In genomic region chr17:8063761-8064589, GRCh38 we compare ENCODE assay signal across 21 cellular contexts. TPM values are rescaled to one million over a fixed set of nuclear protein-coding genes. Genes with fewer than 3 reads are reported as not detected.
A peak's percentile ranks its signal among the peaks of the same experiment; 100 is the strongest.
DNase-seq lines count a peak whose midpoint lies in the region; ATAC-seq and TF ChIP-seq lines count a peak whose summit lies in the region.
"Had no signal": no experiment of that assay in that cellular context is flagged by ENCODE, and none has a peak within 500 bp of the region (broad histone marks: within the 10 kb centered on the region; RNA-seq: fewer than 3 reads in every experiment).

No MANE protein-coding gene starts in this region.

- POLR2A ChIA-PET in WTC11 (lab: Charles Lee) = interaction anchor here (0.5 kb wide), 1 partner anchor 298 kb away, joined by 3 read pairs; no protein-coding TSS in a partner anchor

- H3K27ac ChIP-seq in lower lobe of right lung = no peak overlapping the region
- H3K27ac ChIP-seq: left ventricle myocardium inferior, pancreas had no signal

- no peaks in the 10 kb centered on the region for H3K36me3 Mint-ChIP-seq in WTC11
- H3K36me3 Mint-ChIP-seq: CD8-positive, alpha-beta memory T cell had no signal

- H3K27me3 ChIP-seq in lower lobe of right lung (ENCODE audit: low read depth) = peaks cover 47% of the 10 kb centered on the region

- H3K9me3 ChIP-seq in ES-I3 (ENCODE audit: control insufficient read depth, insufficient read depth, low read length) = no peaks in the 10 kb centered on the region
- H3K9me3 ChIP-seq in lower lobe of right lung = no peaks in the 10 kb centered on the region
- H3K9me3 ChIP-seq: left ventricle myocardium inferior, pancreas had no signal

- ATAC-seq in WTC11 (peak; percentile 7; the same call in 1 of the 2 replicates), lower lobe of right lung (no peak)
- ATAC-seq: HCT116, pancreas had no signal

- H3K4me1 Mint-ChIP-seq in WTC11 = peaks cover 55% of the 10 kb centered on the region

- H3K9ac ChIP-seq in ES-I3 (ENCODE audit: low read depth, low read length) = peak overlapping the region; percentile 41; the same call in 1 of the 2 replicates

- DNase-seq in WTC11 (ENCODE audit: low spot score) (peak; percentile 39), lower lobe of right lung (peak; percentile 30), mesenteric fat pad (ENCODE audit: low spot score) (no peak), DMS53 treated with DMSO at 0.1 percent for 48 hours (lab: John Stamatoyannopoulos, UW; ENCODE audit: unreplicated experiment) (no peak)
- DNase-seq in activated effector memory CD4-positive, alpha-beta T cell treated with anti-CD3 and anti-CD28 coated beads, Interleukin-2, amount 50 U/mL, for 16 hours = no peak
- DNase-seq: activated naive CD4-positive, alpha-beta T cell treated with anti-CD3 and anti-CD28 coated beads, Interleukin-2, amount 50 U/mL, for 16 hours; activated T-cell treated with anti-CD3 and anti-CD28 coated beads for 4 hours; cortex of kidney; DND-41; foreskin fibroblast; left ventricle myocardium inferior; NCI-H1436; NCI-H2171 treated with DMSO at 0.1 percent for 48 hours; stimulated activated CD4-positive, alpha-beta T cell treated with anti-CD3 and anti-CD28 coated beads, Interleukin-2, amount 100 ng/mL, for 48 hours had no signal

- H3K4me3 Mint-ChIP-seq in WTC11 = peak overlapping the region; percentile 73
- H3K4me3 Mint-ChIP-seq: CD8-positive, alpha-beta memory T cell had no signal

- no peak overlapping the region for H3K4me3 ChIP-seq in lower lobe of right lung
- H3K4me3 ChIP-seq: left ventricle myocardium inferior, pancreas had no signal

- TF ChIP-seq CTCF in WTC11 (IDR thresholded peaks at IDR 0.05) (no peak), lower lobe of right lung (IDR thresholded peaks at IDR 0.05) (no peak)

- H3K27ac Mint-ChIP-seq in WTC11 = no peak overlapping the region

- no peaks in the 10 kb centered on the region for H3K9me3 Mint-ChIP-seq in WTC11
- H3K9me3 Mint-ChIP-seq: CD8-positive, alpha-beta memory T cell had no signal

- peaks cover 40% of the 10 kb centered on the region for H3K27me3 Mint-ChIP-seq in WTC11 (ENCODE audit: low read depth)

- H3K36me3 ChIP-seq in ES-I3 (ENCODE audit: insufficient read depth, low read length) = no peaks in the 10 kb centered on the region
- no peaks in the 10 kb centered on the region for H3K36me3 ChIP-seq in lower lobe of right lung
- H3K36me3 ChIP-seq: left ventricle myocardium inferior, pancreas had no signal

- CTCF ChIA-PET in WTC11 (lab: Charles Lee) = interaction anchor here (2.1 to 11.8 kb wide), 4 partner anchors 11 to 74 kb away, joined by 5 to 380 read pairs (median 36); partner anchors contain the start of gene ALOXE3

- intact Hi-C loops in lower lobe of right lung (cut with DNase I) = no loop called here

- H3K4me1 ChIP-seq in ES-I3 (ENCODE audit: insufficient read depth, low read length) (peaks cover 7% of the 10 kb centered on the region), lower lobe of right lung (peaks cover 7% of the 10 kb centered on the region)

TF ChIP-seq in WTC11, 78 proteins besides CTCF, POLR2A, EP300 and RAD21:
- TF ChIP-seq ZSCAN18 (CRISPR knock-in tag; IDR thresholded peaks at IDR 0.05) (no peak), ZNF263 (CRISPR knock-in tag; IDR thresholded peaks at IDR 0.05; ENCODE audit: low read depth) (peak; percentile 55; the same call in 1 of the 2 replicates), CBFB (CRISPR knock-in tag; IDR thresholded peaks at IDR 0.05; ENCODE audit: low read depth) (no peak)

RNA-seq across cellular contexts. Expression of gene ALOX12B, which starts 23.5 kb away (rescaled TPM):
- 0.72 to 1.8 TPM (median 0.82 TPM) in 3 replicates for total RNA-seq in WTC11 (2021)
- total RNA-seq in lower lobe of right lung = not detected
- total RNA-seq in mesenteric fat pad = not detected
- total RNA-seq: left ventricle myocardium inferior, RPMI7951 had no signal

RNA-seq across cellular contexts. Expression of gene ALOX15B, which starts 25.1 kb away (rescaled TPM):
- 0.22 to 0.87 TPM (median 0.73 TPM) in 3 replicates for total RNA-seq in WTC11 (2021)
- 53.5 TPM for total RNA-seq in lower lobe of right lung
- total RNA-seq in mesenteric fat pad = 2.9 TPM
- total RNA-seq: CD8-positive, alpha-beta memory T cell; HT1080; left ventricle myocardium inferior; myocyte; RPMI7951 had no signal

RNA-seq across cellular contexts. Expression of gene ALOXE3, which starts 54.3 kb away (rescaled TPM):
- total RNA-seq in WTC11 (2021) = 0.48 to 0.81 TPM (median 0.62 TPM) in 3 replicates
- total RNA-seq in lower lobe of right lung = not detected
- not detected for total RNA-seq in mesenteric fat pad
- total RNA-seq: CD8-positive, alpha-beta memory T cell; left ventricle myocardium inferior; myocyte; pancreas had no signal

RNA-seq across cellular contexts. Expression of gene HES7, which starts 59.9 kb away (rescaled TPM):
- total RNA-seq in WTC11 (2021) (3.1 to 3.9 TPM (median 3.7 TPM) in 3 replicates), lower lobe of right lung (0.21 TPM), mesenteric fat pad (not detected)
- total RNA-seq: left ventricle myocardium inferior, pancreas had no signal

Comparison
In these comparisons a context has a peak if more than half of its experiments do, and no peak if none do; other contexts are left out.
1. DNase-seq: peak in WTC11 (single experiment) and lower lobe of right lung (single experiment); none in activated effector memory CD4-positive, alpha-beta T cell treated with anti-CD3 and anti-CD28 coated beads, Interleukin-2, amount 50 U/mL, for 16 hours (single experiment), mesenteric fat pad (single experiment) and DMS53 treated with DMSO at 0.1 percent for 48 hours (single experiment).
2. RNA of gene ALOX15B, which starts 25.1 kb away (total RNA-seq): 53.5 TPM in lower lobe of right lung (single experiment); 2.9 TPM in mesenteric fat pad (single experiment) and 0.22 to 0.87 TPM in WTC11; every median in the first group is over 10 times any median in the second.